1 cellular context compared by ENCODE assay signal in genomic region chr9:113600871-113601545, GRCh38.
TF ChIP-seq lines count a peak whose summit lies in the region.

No MANE protein-coding gene starts in this region.

TF ChIP-seq in liver, 16 proteins besides CTCF, POLR2A, EP300 and RAD21 (continued from another document):
- TF ChIP-seq, protein P1, sequence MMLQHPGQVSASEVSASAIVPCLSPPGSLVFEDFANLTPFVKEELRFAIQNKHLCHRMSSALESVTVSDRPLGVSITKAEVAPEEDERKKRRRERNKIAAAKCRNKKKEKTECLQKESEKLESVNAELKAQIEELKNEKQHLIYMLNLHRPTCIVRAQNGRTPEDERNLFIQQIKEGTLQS (IDR thresholded peaks at IDR 0.05) = no peak
- no peak for TF ChIP-seq SP1 (IDR thresholded peaks at IDR 0.05)
- TF ChIP-seq JUND (IDR thresholded peaks at IDR 0.05) = no peak
- no peak for TF ChIP-seq FOXA2 (IDR thresholded peaks at IDR 0.05)
